Comparison of ENCODE assay signal across 12 cellular contexts in the genomic region with DNA sequence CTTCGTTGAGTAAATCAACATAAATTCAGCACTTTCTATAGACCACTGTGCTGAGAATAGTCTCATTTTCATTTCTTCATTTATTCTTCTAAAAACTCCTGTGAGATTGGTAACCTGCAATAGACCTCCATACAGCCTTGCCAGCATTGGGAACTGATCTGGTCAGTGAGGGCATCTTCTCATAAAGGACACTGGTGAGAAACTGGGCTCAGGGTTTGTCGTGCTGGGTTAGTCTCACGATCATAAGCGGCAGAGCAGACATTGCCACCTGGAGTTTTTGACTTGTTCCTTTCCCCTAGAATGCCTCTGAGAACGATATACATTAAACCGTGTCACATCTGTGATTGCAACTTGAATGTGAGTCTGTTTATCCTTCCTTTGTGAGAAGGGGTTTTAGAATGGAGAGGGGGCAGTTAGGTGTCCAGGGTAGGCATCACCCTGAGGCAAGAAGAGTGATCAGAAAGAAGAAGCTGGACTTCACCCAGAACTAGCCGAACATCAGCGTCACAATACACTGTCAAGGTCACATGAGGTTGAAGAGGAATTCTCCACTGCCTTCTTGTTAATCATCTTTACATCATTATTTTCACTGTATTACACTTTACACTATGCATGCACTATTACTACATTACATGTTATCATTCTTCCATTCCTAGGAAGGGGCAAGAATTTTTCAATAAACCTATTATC. TPM values are rescaled to one million over a fixed set of nuclear protein-coding genes. Genes with fewer than 3 reads are reported as not detected.
DNase-seq lines count a peak whose midpoint lies in the region; ATAC-seq and TF ChIP-seq lines count a peak whose summit lies in the region.
"Had no signal": no experiment of that assay in that cellular context is flagged by ENCODE, and none has a peak within 500 bp of the region (broad histone marks: within the 10 kb centered on the region; RNA-seq: fewer than 3 reads in every experiment).

No MANE protein-coding gene starts in this region.

- no peaks in the 10 kb centered on the region for H3K9me3 Mint-ChIP-seq in activated naive CD8-positive, alpha-beta T cell (ENCODE audit: low read depth)
- no peaks in the 10 kb centered on the region for H3K9me3 Mint-ChIP-seq in activated naive CD8-positive, alpha-beta T cell treated with anti-CD3 and anti-CD28 coated beads for 36 hours
- H3K9me3 Mint-ChIP-seq in activated T-helper 2 cell treated with anti-CD3 and anti-CD28 coated beads, Interferon-gamma antibody, Interleukin-2, Interleukin-4, amounts not matched to agents 10 μg/mL and 5 μg/mL and 100 μg/mL, durations not matched to agents 14 hours and 24 hours and 36 hours: no peaks in the 10 kb centered on the region
- no peaks in the 10 kb centered on the region for H3K9me3 Mint-ChIP-seq in mesothelial cell of epicardium
- no peaks in the 10 kb centered on the region for H3K9me3 Mint-ChIP-seq in type B pancreatic cell
- no peaks in the 10 kb centered on the region for H3K9me3 Mint-ChIP-seq in stimulated activated naive B cell treated with anti-CD40 and anti-IgM and Interleukin-4, amounts not matched to agents 10 μg/mL and 1 μg/mL and 100 μg/mL, for 72 hours

- H3K27ac Mint-ChIP-seq in activated naive CD8-positive, alpha-beta T cell: no peak overlapping the region
- H3K27ac Mint-ChIP-seq in activated naive CD8-positive, alpha-beta T cell treated with anti-CD3 and anti-CD28 coated beads for 36 hours: no peak overlapping the region
- H3K27ac Mint-ChIP-seq in activated T-helper 2 cell treated with anti-CD3 and anti-CD28 coated beads, Interferon-gamma antibody, Interleukin-2, Interleukin-4, amounts not matched to agents 10 μg/mL and 5 μg/mL and 100 μg/mL, durations not matched to agents 14 hours and 24 hours and 36 hours: no peak overlapping the region
- H3K27ac Mint-ChIP-seq in mesothelial cell of epicardium (no peak overlapping the region), type B pancreatic cell (no peak overlapping the region)
- no peak overlapping the region for H3K27ac Mint-ChIP-seq in stimulated activated naive B cell treated with anti-CD40 and anti-IgM and Interleukin-4, amounts not matched to agents 10 μg/mL and 1 μg/mL and 100 μg/mL, for 72 hours

- no peak for TF ChIP-seq CTCF in mesothelial cell of epicardium (IDR thresholded peaks at IDR 0.05; ENCODE audit: unreplicated experiment)
- no peak for TF ChIP-seq CTCF in type B pancreatic cell (conservative IDR thresholded peaks at IDR 0.05)

- intact Hi-C loops in activated T-helper 2 cell treated with anti-CD3 and anti-CD28 coated beads, Interferon-gamma antibody, Interleukin-2, Interleukin-4, amounts not matched to agents 10 μg/mL and 5 μg/mL and 100 μg/mL, durations not matched to agents 14 hours and 24 hours and 36 hours (cut with micrococcal nuclease): no loop called here

- ATAC-seq in GM21423 (IDR thresholded peaks at IDR 0.05; ENCODE audit: unreplicated experiment): no peak
- ATAC-seq in stimulated activated naive B cell treated with anti-CD40 and anti-IgM and Interleukin-4, amounts not matched to agents 10 μg/mL and 1 μg/mL and 100 μg/mL, for 72 hours (replicated peaks): no peak
- ATAC-seq: pancreas, upper lobe of right lung had no signal

- no peak for DNase-seq in activated naive CD8-positive, alpha-beta T cell treated with anti-CD3 and anti-CD28 coated beads for 36 hours
- no peak for DNase-seq in activated T-helper 2 cell treated with anti-CD3 and anti-CD28 coated beads, Interferon-gamma antibody, Interleukin-2, Interleukin-4, amounts not matched to agents 10 μg/mL and 5 μg/mL and 100 μg/mL, durations not matched to agents 14 hours and 24 hours and 36 hours (ENCODE audit: low spot score)
- DNase-seq in mesothelial cell of epicardium (ENCODE audit: low spot score in 2 of 2, unreplicated experiment in 2 of 2): no peak
- no peak for DNase-seq in type B pancreatic cell (ENCODE audit: extremely low spot score, unreplicated experiment)
- DNase-seq in NCI-H345 treated with DMSO at 0.1 percent for 48 hours (lab: John Stamatoyannopoulos, UW; ENCODE audit: unreplicated experiment): no peak
- DNase-seq in stimulated activated naive B cell treated with anti-CD40 and anti-IgM and Interleukin-4, amounts not matched to agents 10 μg/mL and 1 μg/mL and 100 μg/mL, for 72 hours: no peak
- DNase-seq: NCI-H69, pancreas, Right ventricle myocardium superior, upper lobe of right lung had no signal

- no peaks in the 10 kb centered on the region for H3K36me3 Mint-ChIP-seq in activated naive CD8-positive, alpha-beta T cell
- H3K36me3 Mint-ChIP-seq in activated naive CD8-positive, alpha-beta T cell treated with anti-CD3 and anti-CD28 coated beads for 36 hours: no peaks in the 10 kb centered on the region
- no peaks in the 10 kb centered on the region for H3K36me3 Mint-ChIP-seq in activated T-helper 2 cell treated with anti-CD3 and anti-CD28 coated beads, Interferon-gamma antibody, Interleukin-2, Interleukin-4, amounts not matched to agents 10 μg/mL and 5 μg/mL and 100 μg/mL, durations not matched to agents 14 hours and 24 hours and 36 hours (ENCODE audit: low read depth)
- H3K36me3 Mint-ChIP-seq in mesothelial cell of epicardium (no peaks in the 10 kb centered on the region), type B pancreatic cell (no peaks in the 10 kb centered on the region)
- no peaks in the 10 kb centered on the region for H3K36me3 Mint-ChIP-seq in stimulated activated naive B cell treated with anti-CD40 and anti-IgM and Interleukin-4, amounts not matched to agents 10 μg/mL and 1 μg/mL and 100 μg/mL, for 72 hours

- H3K4me3 Mint-ChIP-seq in activated naive CD8-positive, alpha-beta T cell: peak overlapping the region; percentile 56
- H3K4me3 Mint-ChIP-seq in activated naive CD8-positive, alpha-beta T cell treated with anti-CD3 and anti-CD28 coated beads for 36 hours: no peak overlapping the region
- peak overlapping the region; percentile 11 for H3K4me3 Mint-ChIP-seq in activated T-helper 2 cell treated with anti-CD3 and anti-CD28 coated beads, Interferon-gamma antibody, Interleukin-2, Interleukin-4, amounts not matched to agents 10 μg/mL and 5 μg/mL and 100 μg/mL, durations not matched to agents 14 hours and 24 hours and 36 hours (ENCODE audit: low read depth)
- H3K4me3 Mint-ChIP-seq in mesothelial cell of epicardium: peak overlapping the region; percentile 49
- H3K4me3 Mint-ChIP-seq in type B pancreatic cell: peak overlapping the region; percentile 78
- peak overlapping the region in 1 of 2 donors; percentile 89 for H3K4me3 Mint-ChIP-seq in stimulated activated naive B cell treated with anti-CD40 and anti-IgM and Interleukin-4, amounts not matched to agents 10 μg/mL and 1 μg/mL and 100 μg/mL, for 72 hours

- H3K4me1 Mint-ChIP-seq in activated naive CD8-positive, alpha-beta T cell (ENCODE audit: low read depth): peaks cover 12% of the 10 kb centered on the region
- peaks cover 12% of the 10 kb centered on the region for H3K4me1 Mint-ChIP-seq in activated naive CD8-positive, alpha-beta T cell treated with anti-CD3 and anti-CD28 coated beads for 36 hours
- peaks cover 17% of the 10 kb centered on the region for H3K4me1 Mint-ChIP-seq in activated T-helper 2 cell treated with anti-CD3 and anti-CD28 coated beads, Interferon-gamma antibody, Interleukin-2, Interleukin-4, amounts not matched to agents 10 μg/mL and 5 μg/mL and 100 μg/mL, durations not matched to agents 14 hours and 24 hours and 36 hours (ENCODE audit: low read depth)
- H3K4me1 Mint-ChIP-seq in mesothelial cell of epicardium (peaks cover 28% of the 10 kb centered on the region), type B pancreatic cell (ENCODE audit: unreplicated experiment) (peaks cover 23% of the 10 kb centered on the region)
- H3K4me1 Mint-ChIP-seq in stimulated activated naive B cell treated with anti-CD40 and anti-IgM and Interleukin-4, amounts not matched to agents 10 μg/mL and 1 μg/mL and 100 μg/mL, for 72 hours: peaks cover 5 to 17% of the 10 kb centered on the region in 2 donors

- peaks cover 50% of the 10 kb centered on the region for H3K27me3 Mint-ChIP-seq in activated naive CD8-positive, alpha-beta T cell
- peaks cover 80% of the 10 kb centered on the region for H3K27me3 Mint-ChIP-seq in activated naive CD8-positive, alpha-beta T cell treated with anti-CD3 and anti-CD28 coated beads for 36 hours
- peaks cover 62% of the 10 kb centered on the region for H3K27me3 Mint-ChIP-seq in activated T-helper 2 cell treated with anti-CD3 and anti-CD28 coated beads, Interferon-gamma antibody, Interleukin-2, Interleukin-4, amounts not matched to agents 10 μg/mL and 5 μg/mL and 100 μg/mL, durations not matched to agents 14 hours and 24 hours and 36 hours (ENCODE audit: low read depth)
- peaks cover 4% of the 10 kb centered on the region for H3K27me3 Mint-ChIP-seq in mesothelial cell of epicardium (ENCODE audit: low read depth)
- H3K27me3 Mint-ChIP-seq in type B pancreatic cell: peaks cover 30% of the 10 kb centered on the region
- H3K27me3 Mint-ChIP-seq in stimulated activated naive B cell treated with anti-CD40 and anti-IgM and Interleukin-4, amounts not matched to agents 10 μg/mL and 1 μg/mL and 100 μg/mL, for 72 hours: peaks cover 61 to 68% of the 10 kb centered on the region in 2 donors

RNA-seq across cellular contexts. Expression of a gene that starts 1.4 kb away (rescaled TPM):
- 1 to 10 TPM in 1 of 2 experiments, under 1 TPM in 1; 0.36 to 2.7 TPM for total RNA-seq in activated naive CD8-positive, alpha-beta T cell treated with anti-CD3 and anti-CD28 coated beads for 36 hours
- total RNA-seq in activated T-helper 2 cell treated with anti-CD3 and anti-CD28 coated beads, Interferon-gamma antibody, Interleukin-2, Interleukin-4, amounts not matched to agents 10 μg/mL and 5 μg/mL and 100 μg/mL, durations not matched to agents 14 hours and 24 hours and 36 hours: 0.84 and 1.4 TPM in 2 replicates
- total RNA-seq in mesothelial cell of epicardium (12.7 to 13.3 TPM (median 12.7 TPM) in 3 replicates), type B pancreatic cell (ENCODE audit: low replicate concordance) (21.1 and 27.5 TPM in 2 replicates)
